In genomic region chr17:27746881-27747280, GRCh38 we compare ENCODE assay signal across 24 cellular contexts. TPM values are rescaled to one million over a fixed set of nuclear protein-coding genes. Genes with fewer than 3 reads are reported as not detected.
"Had no signal": no experiment of that assay in that cellular context is flagged by ENCODE, and none has a peak within 500 bp of the region (broad histone marks: within the 10 kb centered on the region; RNA-seq: fewer than 3 reads in every experiment).

No MANE protein-coding gene starts in this region.

- H3K36me3 Mint-ChIP-seq: naive B cell; stimulated activated effector memory CD8-positive, alpha-beta T cell treated with anti-CD3 and anti-CD28 coated beads, Interleukin-12 subunit alpha, Interleukin-12 subunit beta, amount 100 ng/mL, for 72 hours had no signal

- H3K4me1 Mint-ChIP-seq: nephron; stimulated activated effector memory CD8-positive, alpha-beta T cell treated with anti-CD3 and anti-CD28 coated beads, Interleukin-12 subunit alpha, Interleukin-12 subunit beta, amount 100 ng/mL, for 72 hours had no signal

- ATAC-seq: effector memory CD8-positive, alpha-beta T cell; gastroesophageal sphincter; left ventricle myocardium superior; psoas muscle; stimulated activated effector memory CD8-positive, alpha-beta T cell treated with anti-CD3 and anti-CD28 coated beads, Interleukin-12 subunit alpha, Interleukin-12 subunit beta, amount 100 ng/mL, for 72 hours; stimulated activated naive CD8-positive, alpha-beta T cell treated with anti-CD3 and anti-CD28 coated beads, Interleukin-15, Interleukin-2, amounts not matched to agents 100 U/mL and 50 U/mL, for 24 hours had no signal

- H3K4me3 ChIP-seq: esophagus squamous epithelium, gastroesophageal sphincter, lung, psoas muscle, right lobe of liver, tibial artery, upper lobe of left lung had no signal

- H3K4me1 ChIP-seq: gastroesophageal sphincter, psoas muscle, right lobe of liver, tibial artery had no signal

- H3K27ac Mint-ChIP-seq: effector memory CD8-positive, alpha-beta T cell; naive B cell; nephron; stimulated activated effector memory CD8-positive, alpha-beta T cell treated with anti-CD3 and anti-CD28 coated beads, Interleukin-12 subunit alpha, Interleukin-12 subunit beta, amount 100 ng/mL, for 72 hours had no signal

- H3K36me3 ChIP-seq: esophagus squamous epithelium, gastroesophageal sphincter, right lobe of liver, tibial artery, upper lobe of left lung had no signal

- H3K27me3 ChIP-seq: esophagus squamous epithelium, gastroesophageal sphincter, right lobe of liver, tibial artery, upper lobe of left lung had no signal

- FAIRE-seq: keratinocyte had no signal

- H3K4me3 Mint-ChIP-seq: effector memory CD8-positive, alpha-beta T cell; nephron; stimulated activated effector memory CD8-positive, alpha-beta T cell treated with anti-CD3 and anti-CD28 coated beads, Interleukin-12 subunit alpha, Interleukin-12 subunit beta, amount 100 ng/mL, for 72 hours had no signal

- H3K27ac ChIP-seq: epithelial cell of prostate, esophagus squamous epithelium, gastroesophageal sphincter, psoas muscle, right lobe of liver, tibial artery, upper lobe of left lung had no signal

- H3K9me3 Mint-ChIP-seq: effector memory CD8-positive, alpha-beta T cell; naive B cell; nephron; stimulated activated effector memory CD8-positive, alpha-beta T cell treated with anti-CD3 and anti-CD28 coated beads, Interleukin-12 subunit alpha, Interleukin-12 subunit beta, amount 100 ng/mL, for 72 hours had no signal

- H3K9me3 ChIP-seq: esophagus squamous epithelium, gastroesophageal sphincter, psoas muscle, right lobe of liver, tibial artery, upper lobe of left lung had no signal

- DNase-seq: cortex of kidney; effector memory CD8-positive, alpha-beta T cell; esophagus squamous epithelium; foreskin fibroblast; glutamatergic neuron; left colon; left ventricle myocardium superior; mesenchymal stem cell; naive B cell; psoas muscle; retina; right lobe of liver; stimulated activated CD4-positive, alpha-beta T cell treated with anti-CD3 and anti-CD28 coated beads, Interleukin-4, amount 100 ng/mL, for 1 hour; stimulated activated CD8-positive, alpha-beta memory T cell treated with anti-CD3 and anti-CD28 coated beads, Interleukin-4, amount 100 ng/mL, for 48 hours; stimulated activated naive CD8-positive, alpha-beta T cell treated with anti-CD3 and anti-CD28 coated beads, Interleukin-15, Interleukin-2, amounts not matched to agents 100 U/mL and 50 U/mL, for 24 hours; tibial artery; upper lobe of left lung had no signal

RNA-seq across cellular contexts. Expression of gene NOS2, which starts 53.4 kb away (rescaled TPM):
- total RNA-seq: chondrocyte had no signal
- polyA plus RNA-seq: keratinocyte had no signal
